1 cellular context compared by ENCODE assay signal in genomic region chr6:22764521-22764920, GRCh38.
TF ChIP-seq lines count a peak whose summit lies in the region.

No MANE protein-coding gene starts in this region.

TF ChIP-seq in HepG2, 621 proteins besides CTCF, POLR2A, EP300 and RAD21 (continued from another document):
- TF ChIP-seq, protein P1, sequence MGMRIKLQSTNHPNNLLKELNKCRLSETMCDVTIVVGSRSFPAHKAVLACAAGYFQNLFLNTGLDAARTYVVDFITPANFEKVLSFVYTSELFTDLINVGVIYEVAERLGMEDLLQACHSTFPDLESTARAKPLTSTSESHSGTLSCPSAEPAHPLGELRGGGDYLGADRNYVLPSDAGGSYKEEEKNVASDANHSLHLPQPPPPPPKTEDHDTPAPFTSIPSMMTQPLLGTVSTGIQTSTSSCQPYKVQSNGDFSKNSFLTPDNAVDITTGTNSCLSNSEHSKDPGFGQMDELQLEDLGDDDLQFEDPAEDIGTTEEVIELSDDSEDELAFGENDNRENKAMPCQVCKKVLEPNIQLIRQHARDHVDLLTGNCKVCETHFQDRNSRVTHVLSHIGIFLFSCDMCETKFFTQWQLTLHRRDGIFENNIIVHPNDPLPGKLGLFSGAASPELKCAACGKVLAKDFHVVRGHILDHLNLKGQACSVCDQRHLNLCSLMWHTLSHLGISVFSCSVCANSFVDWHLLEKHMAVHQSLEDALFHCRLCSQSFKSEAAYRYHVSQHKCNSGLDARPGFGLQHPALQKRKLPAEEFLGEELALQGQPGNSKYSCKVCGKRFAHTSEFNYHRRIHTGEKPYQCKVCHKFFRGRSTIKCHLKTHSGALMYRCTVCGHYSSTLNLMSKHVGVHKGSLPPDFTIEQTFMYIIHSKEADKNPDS (CRISPR knock-in tag; IDR thresholded peaks at IDR 0.05), result no peak
- no peak for TF ChIP-seq XRCC5 (optimal IDR thresholded peaks at IDR 0.05; ENCODE audit: low read length)
- no peak for TF ChIP-seq ZNF572 (CRISPR knock-in tag; IDR thresholded peaks at IDR 0.05)
- no peak for TF ChIP-seq DZIP1 (CRISPR knock-in tag; IDR thresholded peaks at IDR 0.05)
- no peak for TF ChIP-seq ZNF543 (CRISPR knock-in tag; IDR thresholded peaks at IDR 0.05)
- no peak for TF ChIP-seq FOSL1 (CRISPR knock-in tag; IDR thresholded peaks at IDR 0.05; ENCODE audit: borderline replicate concordance)
- no peak for TF ChIP-seq TCF12 (IDR thresholded peaks at IDR 0.05)
- no peak for TF ChIP-seq TCF12 (CRISPR knock-in tag; IDR thresholded peaks at IDR 0.05)
- TF ChIP-seq ZNF503 (CRISPR knock-in tag; IDR thresholded peaks at IDR 0.05), result no peak
- TF ChIP-seq SP5 (CRISPR knock-in tag; IDR thresholded peaks at IDR 0.05; ENCODE audit: borderline replicate concordance, low read depth), result no peak
- no peak for TF ChIP-seq POLR2G (IDR thresholded peaks at IDR 0.05; ENCODE audit: low read depth, low read length)
- no peak for TF ChIP-seq EEA1 (CRISPR knock-in tag; IDR thresholded peaks at IDR 0.05; ENCODE audit: borderline replicate concordance)
- no peak for TF ChIP-seq FOXK2 (IDR thresholded peaks at IDR 0.05)
